21 cellular contexts compared by ENCODE assay signal in genomic region chr22:44819966-44820631, GRCh38.
DNase-seq lines count a peak whose midpoint lies in the region; ATAC-seq and TF ChIP-seq lines count a peak whose summit lies in the region.
"Had no signal": no experiment of that assay in that cellular context is flagged by ENCODE, and none has a peak within 500 bp of the region (broad histone marks: within the 10 kb centered on the region; RNA-seq: fewer than 3 reads in every experiment).

No MANE protein-coding gene starts in this region.

- no peak overlapping the region for H4K5ac ChIP-seq in H9 (ENCODE audit: insufficient read length, low read depth, low read length)

- no peaks in the 10 kb centered on the region for H3F3A ChIP-seq in SK-N-SH (replicated peaks; ENCODE audit: insufficient read depth)

- no peak overlapping the region for H3T11ph ChIP-seq in H9 (ENCODE audit: low read length)

- H3K23me2 ChIP-seq in H9 (ENCODE audit: insufficient read length, low read depth, low read length, poor library complexity, severe bottlenecking): no peaks in the 10 kb centered on the region

- no peaks in the 10 kb centered on the region for H3K9me2 ChIP-seq in SK-N-SH

- no peaks in the 10 kb centered on the region for H3K79me1 ChIP-seq in H9 (ENCODE audit: insufficient read depth, low read depth, low read length, poor library complexity, severe bottlenecking)

- H3K27me3 Mint-ChIP-seq in H9 (ENCODE audit: low read depth): no peaks in the 10 kb centered on the region
- H3K27me3 Mint-ChIP-seq: activated CD4-positive, alpha-beta memory T cell treated with anti-CD3 and anti-CD28 coated beads for 36 hours; progenitor cell of endocrine pancreas had no signal

- H4K91ac ChIP-seq in H9 (ENCODE audit: insufficient read length, low read depth, low read length): no peak overlapping the region

- TF ChIP-seq RAD21 in SK-N-SH (IDR thresholded peaks at IDR 0.05; ENCODE audit: low read length): no peak

- H2BK20ac ChIP-seq in H9 (ENCODE audit: low read depth, low read length, poor library complexity, severe bottlenecking): no peak overlapping the region

- H3K18ac ChIP-seq in H9 (ENCODE audit: insufficient read length, low read depth, low read length): no peak overlapping the region

- no peak overlapping the region for H2BK120ac ChIP-seq in H9 (ENCODE audit: low read depth, low read length, poor library complexity, severe bottlenecking)

- DNase-seq in SK-N-SH: no peak
- DNase-seq in H9: peak; percentile 69
- peak; percentile 44 for DNase-seq in osteoblast (ENCODE audit: insufficient read length, low spot score, missing footprints)
- DNase-seq in NCI-H2107 treated with DMSO at 0.1 percent for 48 hours (lab: John Stamatoyannopoulos, UW; ENCODE audit: unreplicated experiment): no peak
- DNase-seq in DMS 273 treated with DMSO at 0.1 percent for 48 hours (lab: John Stamatoyannopoulos, UW): no peak
- DNase-seq in SW 1271 (lab: John Stamatoyannopoulos, UW): no peak
- DNase-seq: esophagus squamous epithelium, GDM1, NCI-H187 treated with DMSO at 0.1 percent for 48 hours had no signal

- H3K9me3 ChIP-seq in SK-N-SH (no peaks in the 10 kb centered on the region), H9 (ENCODE audit: control insufficient read depth, low read depth, low read length) (no peaks in the 10 kb centered on the region), osteoblast (ENCODE audit: low read depth, low read length) (no peaks in the 10 kb centered on the region)
- H3K9me3 ChIP-seq: adrenal gland, esophagus squamous epithelium, heart right ventricle, neutrophil had no signal

- H3K79me2 ChIP-seq in SK-N-SH (ENCODE audit: insufficient read depth) (no peaks in the 10 kb centered on the region), H9 (ENCODE audit: insufficient read depth, low read length) (no peaks in the 10 kb centered on the region), osteoblast (ENCODE audit: insufficient read depth, low read length) (no peaks in the 10 kb centered on the region)

- no peak for TF ChIP-seq EP300 in SK-N-SH (IDR thresholded peaks at IDR 0.05; ENCODE audit: borderline replicate concordance in 1 of 2, low read depth in 1 of 2, low read length in 1 of 2)

- H2AK5ac ChIP-seq in H9 (ENCODE audit: insufficient read length, low read length): no peak overlapping the region

- H3K9me3 Mint-ChIP-seq in H9: no peaks in the 10 kb centered on the region
- H3K9me3 Mint-ChIP-seq: activated CD4-positive, alpha-beta memory T cell treated with anti-CD3 and anti-CD28 coated beads for 36 hours; activated T-helper 1 cell treated with anti-CD3 and anti-CD28 coated beads, Interleukin-12 subunit alpha, Interleukin-12 subunit beta, Interleukin-2, Interleukin-4 antibody, amounts not matched to agents 30 ng/mL and 10 ng/mL and 1 ng/mL, durations not matched to agents 14 hours and 24 hours and 36 hours had no signal

- H4K8ac ChIP-seq in H9 (replicated peaks; ENCODE audit: insufficient read length, low read depth, low read length): no peak overlapping the region

- H3K56ac ChIP-seq in H9 (ENCODE audit: insufficient read length, low read depth, low read length): no peak overlapping the region

- H2BK5ac ChIP-seq in H9 (ENCODE audit: insufficient read length, low read length): no peak overlapping the region

- H4K20me1 ChIP-seq in SK-N-SH (ENCODE audit: insufficient read depth) (no peaks in the 10 kb centered on the region), H9 (ENCODE audit: control insufficient read depth, insufficient read depth, insufficient read length) (no peaks in the 10 kb centered on the region), osteoblast (ENCODE audit: insufficient read depth, low read length) (no peaks in the 10 kb centered on the region)

- POLR2A ChIA-PET in SK-N-SH (lab: Yijun Ruan, JAX): no interaction called here

- H3K4me3 Mint-ChIP-seq in H9: no peak overlapping the region
- H3K4me3 Mint-ChIP-seq: activated CD4-positive, alpha-beta memory T cell treated with anti-CD3 and anti-CD28 coated beads for 36 hours; activated T-helper 1 cell treated with anti-CD3 and anti-CD28 coated beads, Interleukin-12 subunit alpha, Interleukin-12 subunit beta, Interleukin-2, Interleukin-4 antibody, amounts not matched to agents 30 ng/mL and 10 ng/mL and 1 ng/mL, durations not matched to agents 14 hours and 24 hours and 36 hours had no signal

- H3K27me3 ChIP-seq in SK-N-SH (ENCODE audit: insufficient read depth): no peaks in the 10 kb centered on the region
- no peaks in the 10 kb centered on the region for H3K27me3 ChIP-seq in H9 (ENCODE audit: insufficient read depth, low read length)
- H3K27me3 ChIP-seq in osteoblast (ENCODE audit: insufficient read depth, low read length): peaks cover 19% of the 10 kb centered on the region
- H3K27me3 ChIP-seq: adrenal gland, foreskin keratinocyte, neutrophil had no signal

- ATAC-seq in SK-N-SH treated with all-trans-retinoic acid at 6 μM for 48 hours: peak; percentile 19; the same call in 2 of the 3 replicates
- ATAC-seq in esophagus mucosa: peak; percentile 14

- no peak overlapping the region for H2BK15ac ChIP-seq in H9 (ENCODE audit: low read depth, low read length)

- H3K4me1 Mint-ChIP-seq in H9: peaks cover 17 to 24% of the 10 kb centered on the region in 2 experiments

- H3K9ac ChIP-seq in SK-N-SH (no peak overlapping the region), H9 (ENCODE audit: extremely low read depth, insufficient read length, low read length) (no peak overlapping the region)

- H2AFZ ChIP-seq in SK-N-SH (ENCODE audit: low read depth): no peak overlapping the region
- H2AFZ ChIP-seq in H9 (ENCODE audit: low read length): no peak overlapping the region
- H2AFZ ChIP-seq in osteoblast (ENCODE audit: low read length): no peak overlapping the region

- H3K4me2 ChIP-seq in SK-N-SH (no peak overlapping the region), H9 (ENCODE audit: insufficient read depth, insufficient read length, low read length) (no peak overlapping the region), osteoblast (ENCODE audit: insufficient read depth, low read length) (no peak overlapping the region)

- H3K4ac ChIP-seq in H9 (ENCODE audit: low read depth, low read length): no peak overlapping the region

- CTCF ChIA-PET in SK-N-SH (lab: Yijun Ruan, JAX): interaction anchor here (0.7 to 2.7 kb wide), 21 partner anchors 9 to 443 kb away, joined by 3 to 33 read pairs (median 4); partner anchors contain the start of gene NUP50

- no peak overlapping the region for H3K23ac ChIP-seq in H9 (ENCODE audit: insufficient read length, low read depth, low read length)

- H3K36me3 ChIP-seq in SK-N-SH (replicated peaks in 1 of 2; ENCODE audit: control insufficient read depth in 1 of 2, insufficient read depth in 2 of 2, low read length in 1 of 2) (no peaks in the 10 kb centered on the region), osteoblast (ENCODE audit: insufficient read depth, low read length) (no peaks in the 10 kb centered on the region)
- H3K36me3 ChIP-seq: adrenal gland, esophagus squamous epithelium, heart right ventricle, neutrophil had no signal

- H3K36me3 Mint-ChIP-seq in H9 (ENCODE audit: insufficient read depth in 1 of 3, low read depth in 3 of 3): peaks cover 8 to 31% (median 27%) of the 10 kb centered on the region in 3 experiments; a peak in 6 of 7 replicates
- H3K36me3 Mint-ChIP-seq: activated CD4-positive, alpha-beta memory T cell treated with anti-CD3 and anti-CD28 coated beads for 36 hours had no signal

- no peak overlapping the region; the same call in 1 of the 2 replicates for H3K14ac ChIP-seq in H9 (ENCODE audit: insufficient read depth, low read length)

- no peak overlapping the region for H2BK12ac ChIP-seq in H9 (ENCODE audit: insufficient read length, low read depth, low read length)

- TF ChIP-seq CTCF in SK-N-SH (IDR thresholded peaks at IDR 0.05) (no peak), H9 (conservative IDR thresholded peaks at IDR 0.05) (no peak), osteoblast (IDR thresholded peaks at IDR 0.05; ENCODE audit: extremely low read depth, low read depth, low read length) (no peak)

- peak overlapping the region in 2 of 3 experiments; percentile 44 to 83; a peak in 2 of 7 replicates for H3K27ac Mint-ChIP-seq in H9
- H3K27ac Mint-ChIP-seq: activated CD4-positive, alpha-beta memory T cell treated with anti-CD3 and anti-CD28 coated beads for 36 hours; activated T-helper 1 cell treated with anti-CD3 and anti-CD28 coated beads, Interleukin-12 subunit alpha, Interleukin-12 subunit beta, Interleukin-2, Interleukin-4 antibody, amounts not matched to agents 30 ng/mL and 10 ng/mL and 1 ng/mL, durations not matched to agents 14 hours and 24 hours and 36 hours; progenitor cell of endocrine pancreas had no signal

- WGBS in SK-N-SH (ENCODE audit: low lambda C conversion rate): 63% methylated on average over 3 of the region's 18 CpGs
- no CpG with 5 or more reads among the region's 18 CpGs for WGBS in H9 (ENCODE audit: extremely low coverage, insufficient read length, low lambda C conversion rate)

- H3K27ac ChIP-seq in SK-N-SH (ENCODE audit: low read depth in 2 of 2, low read length in 1 of 2) (no peak overlapping the region), H9 (ENCODE audit: insufficient read length, low read depth, low read length) (no peak overlapping the region), osteoblast (ENCODE audit: low read depth, low read length) (no peak overlapping the region)
- H3K27ac ChIP-seq: 22Rv1, adrenal gland, C4-2B, esophagus squamous epithelium, foreskin keratinocyte, heart right ventricle, neutrophil had no signal

- no peaks in the 10 kb centered on the region; a peak in 1 of 4 replicates for H3K4me1 ChIP-seq in SK-N-SH (ENCODE audit: control insufficient read depth in 1 of 2, insufficient read depth in 2 of 2, low read depth in 1 of 2, low read length in 1 of 2)
- H3K4me1 ChIP-seq in H9 (ENCODE audit: insufficient read depth, low read length): peaks cover 3% of the 10 kb centered on the region; the same call in 1 of the 2 replicates
- H3K4me1 ChIP-seq in osteoblast (ENCODE audit: insufficient read depth, low read length): no peaks in the 10 kb centered on the region
- H3K4me1 ChIP-seq: adrenal gland, foreskin keratinocyte had no signal

- H3K4me3 ChIP-seq in SK-N-SH (ENCODE audit: low read depth in 2 of 2, low read length in 1 of 2) (peak overlapping the region in 1 of 2 experiments; percentile 47; a peak in 1 of 4 replicates), osteoblast (ENCODE audit: insufficient read depth, low read length) (no peak overlapping the region)
- H3K4me3 ChIP-seq: adrenal gland, esophagus squamous epithelium, heart right ventricle, K562 had no signal

TF ChIP-seq in SK-N-SH treated with all-trans-retinoic acid at 6 μM for 48 hours, 23 proteins besides CTCF, POLR2A, EP300 and RAD21 (continues in another document):
- TF ChIP-seq ZC3H10 (CRISPR knock-in tag; IDR thresholded peaks at IDR 0.05) (no peak), ZFP30 (CRISPR knock-in tag; IDR thresholded peaks at IDR 0.05) (no peak), ARNTL (CRISPR knock-in tag; IDR thresholded peaks at IDR 0.05; ENCODE audit: borderline replicate concordance, low read depth) (no peak), ESRRG (CRISPR knock-in tag; IDR thresholded peaks at IDR 0.05) (no peak)

Comparison
In these comparisons a context has a peak if more than half of its experiments do, and no peak if none do; other contexts are left out.
1. DNase-seq: peak in H9 (single experiment) and osteoblast (single experiment); none in SK-N-SH (single experiment), NCI-H2107 treated with DMSO at 0.1 percent for 48 hours (single experiment), DMS 273 treated with DMSO at 0.1 percent for 48 hours (single experiment) and SW 1271 (0 of 2).